ENCODE assay signal across 2 cellular contexts in genomic region chr1:83828456-83828855, GRCh38.
A peak's percentile ranks its signal among the peaks of the same experiment; 100 is the strongest.
TF ChIP-seq lines count a peak whose summit lies in the region.

No MANE protein-coding gene starts in this region.

TF ChIP-seq in liver, 16 proteins besides CTCF, POLR2A, EP300 and RAD21 (continued from another document):
- TF ChIP-seq REST (IDR thresholded peaks at IDR 0.05) (no peak), JUND (IDR thresholded peaks at IDR 0.05) (no peak), HNF4G (IDR thresholded peaks at IDR 0.05) (no peak), YY1 (IDR thresholded peaks at IDR 0.05) (no peak), FOXA1 (IDR thresholded peaks at IDR 0.05) (no peak), MAX (IDR thresholded peaks at IDR 0.05) (no peak), GABPA (IDR thresholded peaks at IDR 0.05 in 1 of 2, conservative IDR thresholded peaks at IDR 0.05 in 1 of 2) (no peak), RXRA (IDR thresholded peaks at IDR 0.05) (peak in 1 of 2 donors; percentile 11), HNF4A (conservative IDR thresholded peaks at IDR 0.05) (no peak), FOXA2 (IDR thresholded peaks at IDR 0.05) (no peak), SP1 (IDR thresholded peaks at IDR 0.05) (no peak), NR2F2 (IDR thresholded peaks at IDR 0.05) (peak; percentile 15), EGR1 (IDR thresholded peaks at IDR 0.05; ENCODE audit: low read depth in 2 of 2) (no peak)
TF ChIP-seq in liver: peak in this region for 2.

TF ChIP-seq in HepG2, 621 proteins besides CTCF, POLR2A, EP300 and RAD21 (continued from another document):
- no peak for TF ChIP-seq NRL (CRISPR knock-in tag; IDR thresholded peaks at IDR 0.05; ENCODE audit: borderline replicate concordance)
